Comparison of ENCODE assay signal across 8 cellular contexts in genomic region chr11:46295312-46295995, GRCh38. TPM values are rescaled to one million over a fixed set of nuclear protein-coding genes. Genes with fewer than 3 reads are reported as not detected.
DNase-seq lines count a peak whose midpoint lies in the region; ATAC-seq, FAIRE-seq and TF ChIP-seq lines count a peak whose summit lies in the region.

No MANE protein-coding gene starts in this region.

- H3K27me3 Mint-ChIP-seq in Calu3 (ENCODE audit: unreplicated experiment): peaks cover 37% of the 10 kb centered on the region

- BruUV-seq in Calu3 (replicated peaks; lab: Mats Ljungman, UMichigan): no TSS peak

- TF ChIP-seq CTCF in kidney (IDR thresholded peaks at IDR 0.05; ENCODE audit: borderline replicate concordance, extremely low read depth, insufficient read depth) (no peak), Calu3 (IDR thresholded peaks at IDR 0.05; ENCODE audit: unreplicated experiment) (no peak)

- no peak overlapping the region for H3K4me3 Mint-ChIP-seq in Calu3 (ENCODE audit: low read depth, unreplicated experiment)

- CTCF ChIA-PET in Calu3 (lab: Charles Lee): no interaction called here

- H3K36me3 Mint-ChIP-seq in Calu3 (ENCODE audit: insufficient read depth, unreplicated experiment): peaks cover 5% of the 10 kb centered on the region

- H3K4me1 Mint-ChIP-seq in Calu3 (ENCODE audit: low read depth, unreplicated experiment): peaks cover 15% of the 10 kb centered on the region

- peaks cover 0 to 11% of the 10 kb centered on the region in 2 donors for H3K4me1 ChIP-seq in kidney (ENCODE audit: control insufficient read depth in 1 of 2, insufficient read depth in 1 of 2, low read depth in 1 of 2, low read length in 2 of 2)

- H3K4me3 ChIP-seq in kidney (ENCODE audit: low read length in 2 of 2): peak overlapping the region; percentile 54 to 76

- no peak for FAIRE-seq in kidney (lab: Jason Lieb, UNC)

- H3K27ac Mint-ChIP-seq in Calu3 (ENCODE audit: unreplicated experiment): no peak overlapping the region

- peak; percentile 78 for DNase-seq in Ammon's horn (ENCODE audit: low spot score)
- peak; percentile 77 for DNase-seq in NCI-H1105 (lab: John Stamatoyannopoulos, UW)
- DNase-seq in activated CD4-positive, alpha-beta T cell treated with anti-CD3 and anti-CD28 coated beads for 1 hour: peak; percentile 66
- peak; percentile 71 for DNase-seq in central memory CD4-positive, alpha-beta T cell
- peak; percentile 93 for DNase-seq in kidney
- peak; percentile 45 to 59 for DNase-seq in stimulated activated CD4-positive, alpha-beta T cell treated with anti-CD3 and anti-CD28 coated beads, Interleukin-15, amount 100 ng/mL, for 48 hours (ENCODE audit: low read depth in 2 of 2)
- DNase-seq in Calu3: no peak

- no peaks in the 10 kb centered on the region for H3K9me3 ChIP-seq in kidney (ENCODE audit: control insufficient read depth in 1 of 2, low read length in 2 of 2)

- intact Hi-C loops in kidney (cut with DNase I): no loop called here
- intact Hi-C loops in Calu3 (cut with micrococcal nuclease; ENCODE audit: unreplicated experiment): no loop called here

- ATAC-seq in GM19463 (IDR thresholded peaks at IDR 0.05; ENCODE audit: unreplicated experiment): peak; percentile 71

- no peaks in the 10 kb centered on the region for H3K36me3 ChIP-seq in kidney (ENCODE audit: control insufficient read depth in 1 of 2, insufficient read depth in 2 of 2, low read length in 2 of 2)

- H3K9ac ChIP-seq in kidney (ENCODE audit: low read length in 2 of 2): peak overlapping the region in 1 of 2 donors; percentile 58

- H3K9me3 Mint-ChIP-seq in Calu3 (ENCODE audit: low read depth, unreplicated experiment): no peaks in the 10 kb centered on the region

- H3K27ac ChIP-seq in kidney (ENCODE audit: low read depth in 2 of 2, low read length in 2 of 2): no peak overlapping the region

RNA-seq across cellular contexts. Expression of gene CREB3L1, which starts 18.0 kb away (rescaled TPM):
- total RNA-seq in kidney (7.3 TPM), Calu3 (2022) (0.61 TPM in 1 of 2 replicates, not detected in the other)
- 2.5 TPM for polyA plus RNA-seq in kidney (ENCODE audit: insufficient read depth, low read depth, low replicate concordance)

RNA-seq across cellular contexts. Expression of gene DGKZ, which starts 51.8 kb away (rescaled TPM):
- total RNA-seq in kidney (50.6 TPM), Calu3 (2022) (38.0 and 40.2 TPM in 2 replicates)
- 48.5 TPM for polyA plus RNA-seq in kidney (ENCODE audit: insufficient read depth, low read depth, low replicate concordance)
